In the genomic region with DNA sequence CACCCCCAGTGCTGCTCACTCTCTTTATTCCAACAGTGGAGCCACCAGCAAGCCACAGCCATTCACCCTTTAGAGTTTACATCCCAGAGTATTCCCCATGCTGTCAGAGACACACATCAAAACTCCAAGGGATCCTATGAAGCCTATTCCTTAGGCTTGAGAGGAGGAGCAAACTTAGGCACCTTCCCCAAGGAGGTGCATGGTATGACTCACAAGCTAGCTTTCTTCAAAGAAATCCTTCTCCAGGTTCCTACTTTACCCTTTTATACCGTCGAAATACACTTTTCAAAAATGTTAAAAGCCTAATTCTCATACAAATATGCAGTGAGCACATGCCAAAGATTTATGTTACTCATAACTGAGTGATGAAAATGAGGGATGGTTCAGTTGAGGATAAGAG, we compare ENCODE assay signal across 18 cellular contexts.
DNase-seq lines count a peak whose midpoint lies in the region; ATAC-seq, FAIRE-seq and TF ChIP-seq lines count a peak whose summit lies in the region.
"Had no signal": no experiment of that assay in that cellular context is flagged by ENCODE, and none has a peak within 500 bp of the region (broad histone marks: within the 10 kb centered on the region; RNA-seq: fewer than 3 reads in every experiment).

No MANE protein-coding gene starts in this region.

- H3K9me2 ChIP-seq in GM23338 (ENCODE audit: insufficient read depth), result no peaks in the 10 kb centered on the region

- peaks cover 12% of the 10 kb centered on the region; the same call in 1 of the 2 replicates for H3K4me1 ChIP-seq in GM23338 (ENCODE audit: insufficient read depth)

- peak overlapping the region; percentile 52; the same call in 1 of the 2 replicates for H2AFZ ChIP-seq in GM23338

- no peaks in the 10 kb centered on the region for H3K36me3 ChIP-seq in GM23338 (ENCODE audit: insufficient read depth)

- H3K4me1 Mint-ChIP-seq in GM23338, result peaks cover 13% of the 10 kb centered on the region

- no peaks in the 10 kb centered on the region for H3K9me3 Mint-ChIP-seq in GM23338
- H3K9me3 Mint-ChIP-seq: CD4-positive, alpha-beta T cell had no signal

- H3K27me3 ChIP-seq in GM23338 (ENCODE audit: insufficient read depth), result no peaks in the 10 kb centered on the region

- no peak overlapping the region for H3K4me3 Mint-ChIP-seq in GM23338
- H3K4me3 Mint-ChIP-seq: CD4-positive, alpha-beta T cell had no signal

- no peak overlapping the region for H3K4me3 ChIP-seq in GM23338
- H3K4me3 ChIP-seq in epithelial cell of esophagus (ENCODE audit: low read length), result no peak overlapping the region

- H3F3A ChIP-seq in GM23338 (replicated peaks; ENCODE audit: low read depth), result no peaks in the 10 kb centered on the region

- no peaks in the 10 kb centered on the region for H4K20me1 ChIP-seq in GM23338 (replicated peaks; ENCODE audit: insufficient read depth)

- no peak overlapping the region for H3K4me2 ChIP-seq in GM23338

- H3K79me2 ChIP-seq in GM23338 (replicated peaks; ENCODE audit: insufficient read depth), result no peaks in the 10 kb centered on the region

- no peak for TF ChIP-seq CTCF in GM23338 (conservative IDR thresholded peaks at IDR 0.05; ENCODE audit: low read depth in 2 of 2)
- no peak for TF ChIP-seq CTCF in epithelial cell of esophagus (IDR thresholded peaks at IDR 0.05; ENCODE audit: insufficient read depth, low read depth, low read length, missing control alignments)

- no peaks in the 10 kb centered on the region for H3K36me3 Mint-ChIP-seq in GM23338 (ENCODE audit: low read depth)

- H3K27ac Mint-ChIP-seq in GM23338, result no peak overlapping the region
- H3K27ac Mint-ChIP-seq: CD4-positive, alpha-beta T cell had no signal

- no peak overlapping the region for H3K27ac ChIP-seq in GM23338 (ENCODE audit: low read depth)
- H3K27ac ChIP-seq: C4-2B had no signal

- ATAC-seq in GM23338 (no peak), GM21447 (IDR thresholded peaks at IDR 0.05; ENCODE audit: unreplicated experiment) (no peak)

- peak; percentile 40 for FAIRE-seq in HTR-8/SVneo (lab: Jason Lieb, UNC)
- FAIRE-seq: A204.1, GM12892, GM18507 had no signal

- DNase-seq in GM23338 (ENCODE audit: low spot score) (no peak), HTR-8/SVneo (ENCODE audit: insufficient read length, low spot score) (no peak), epithelial cell of esophagus (ENCODE audit: low read depth) (peak; percentile 8), glomerular visceral epithelial cell (ENCODE audit: extremely low spot score) (no peak), NCI-H446 treated with DMSO at 0.1 percent for 48 hours (lab: John Stamatoyannopoulos, UW) (no peak)
- DNase-seq: AML-193; Caco-2; CD4-positive, alpha-beta T cell; DMS153; DMS79; GDM1; GOT3; H7 had no signal

- no peaks in the 10 kb centered on the region for H3K27me3 Mint-ChIP-seq in GM23338 (ENCODE audit: insufficient read depth, low read depth, poor library complexity)
- H3K27me3 Mint-ChIP-seq: CD4-positive, alpha-beta T cell had no signal

TF ChIP-seq in GM23338, 12 proteins besides CTCF, POLR2A, EP300 and RAD21 (continues in another document):
- TF ChIP-seq STAT1 (IDR thresholded peaks at IDR 0.05; ENCODE audit: unreplicated experiment) (no peak), CREB1 (CRISPR knock-in tag; IDR thresholded peaks at IDR 0.05; ENCODE audit: low read depth) (no peak), NANOG (IDR thresholded peaks at IDR 0.05; ENCODE audit: borderline replicate concordance) (no peak), JUNB (IDR thresholded peaks at IDR 0.05; ENCODE audit: unreplicated experiment) (no peak), EZH2phosphoT487 (IDR thresholded peaks at IDR 0.05; ENCODE audit: unreplicated experiment) (no peak), ZNF331 (CRISPR knock-in tag; IDR thresholded peaks at IDR 0.05; ENCODE audit: low read depth) (no peak), POLR2AphosphoS5 (IDR thresholded peaks at IDR 0.05; ENCODE audit: low read depth) (no peak)
- TF ChIP-seq, protein P1, sequence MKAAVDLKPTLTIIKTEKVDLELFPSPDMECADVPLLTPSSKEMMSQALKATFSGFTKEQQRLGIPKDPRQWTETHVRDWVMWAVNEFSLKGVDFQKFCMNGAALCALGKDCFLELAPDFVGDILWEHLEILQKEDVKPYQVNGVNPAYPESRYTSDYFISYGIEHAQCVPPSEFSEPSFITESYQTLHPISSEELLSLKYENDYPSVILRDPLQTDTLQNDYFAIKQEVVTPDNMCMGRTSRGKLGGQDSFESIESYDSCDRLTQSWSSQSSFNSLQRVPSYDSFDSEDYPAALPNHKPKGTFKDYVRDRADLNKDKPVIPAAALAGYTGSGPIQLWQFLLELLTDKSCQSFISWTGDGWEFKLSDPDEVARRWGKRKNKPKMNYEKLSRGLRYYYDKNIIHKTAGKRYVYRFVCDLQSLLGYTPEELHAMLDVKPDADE (IDR thresholded peaks at IDR 0.05), result no peak
- TF ChIP-seq, protein P2, sequence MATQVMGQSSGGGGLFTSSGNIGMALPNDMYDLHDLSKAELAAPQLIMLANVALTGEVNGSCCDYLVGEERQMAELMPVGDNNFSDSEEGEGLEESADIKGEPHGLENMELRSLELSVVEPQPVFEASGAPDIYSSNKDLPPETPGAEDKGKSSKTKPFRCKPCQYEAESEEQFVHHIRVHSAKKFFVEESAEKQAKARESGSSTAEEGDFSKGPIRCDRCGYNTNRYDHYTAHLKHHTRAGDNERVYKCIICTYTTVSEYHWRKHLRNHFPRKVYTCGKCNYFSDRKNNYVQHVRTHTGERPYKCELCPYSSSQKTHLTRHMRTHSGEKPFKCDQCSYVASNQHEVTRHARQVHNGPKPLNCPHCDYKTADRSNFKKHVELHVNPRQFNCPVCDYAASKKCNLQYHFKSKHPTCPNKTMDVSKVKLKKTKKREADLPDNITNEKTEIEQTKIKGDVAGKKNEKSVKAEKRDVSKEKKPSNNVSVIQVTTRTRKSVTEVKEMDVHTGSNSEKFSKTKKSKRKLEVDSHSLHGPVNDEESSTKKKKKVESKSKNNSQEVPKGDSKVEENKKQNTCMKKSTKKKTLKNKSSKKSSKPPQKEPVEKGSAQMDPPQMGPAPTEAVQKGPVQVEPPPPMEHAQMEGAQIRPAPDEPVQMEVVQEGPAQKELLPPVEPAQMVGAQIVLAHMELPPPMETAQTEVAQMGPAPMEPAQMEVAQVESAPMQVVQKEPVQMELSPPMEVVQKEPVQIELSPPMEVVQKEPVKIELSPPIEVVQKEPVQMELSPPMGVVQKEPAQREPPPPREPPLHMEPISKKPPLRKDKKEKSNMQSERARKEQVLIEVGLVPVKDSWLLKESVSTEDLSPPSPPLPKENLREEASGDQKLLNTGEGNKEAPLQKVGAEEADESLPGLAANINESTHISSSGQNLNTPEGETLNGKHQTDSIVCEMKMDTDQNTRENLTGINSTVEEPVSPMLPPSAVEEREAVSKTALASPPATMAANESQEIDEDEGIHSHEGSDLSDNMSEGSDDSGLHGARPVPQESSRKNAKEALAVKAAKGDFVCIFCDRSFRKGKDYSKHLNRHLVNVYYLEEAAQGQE (IDR thresholded peaks at IDR 0.05; ENCODE audit: unreplicated experiment), result no peak
